16 cellular contexts compared by ENCODE assay signal in the genomic region with DNA sequence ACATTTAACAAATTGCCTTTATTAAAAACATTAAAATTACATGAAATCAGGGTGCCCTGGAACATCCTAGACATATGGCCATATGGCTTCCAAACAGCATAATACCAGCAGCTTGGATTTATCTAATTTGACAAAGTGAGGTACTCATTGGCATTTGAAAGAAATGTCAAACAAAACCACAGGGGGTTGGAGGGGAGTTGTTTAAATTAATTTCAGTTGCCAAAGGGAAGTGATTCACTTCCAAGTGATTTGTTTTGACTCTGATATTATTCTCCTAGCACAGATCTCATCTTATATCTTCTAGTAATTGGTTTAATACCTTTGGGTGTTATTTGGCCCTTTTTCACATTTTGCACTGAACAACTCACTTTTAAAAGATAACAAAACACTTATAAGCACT. TPM values are rescaled to one million over a fixed set of nuclear protein-coding genes. Genes with fewer than 3 reads are reported as not detected.
A peak's percentile ranks its signal among the peaks of the same experiment; 100 is the strongest.
DNase-seq lines count a peak whose midpoint lies in the region; ATAC-seq, FAIRE-seq and TF ChIP-seq lines count a peak whose summit lies in the region.
"Had no signal": no experiment of that assay in that cellular context is flagged by ENCODE, and none has a peak within 500 bp of the region (broad histone marks: within the 10 kb centered on the region; RNA-seq: fewer than 3 reads in every experiment).

No MANE protein-coding gene starts in this region.

- H3K36me3 ChIP-seq in bronchial epithelial cell (ENCODE audit: control insufficient read depth, insufficient read depth, low read length): no peaks in the 10 kb centered on the region

- FAIRE-seq in bronchial epithelial cell (lab: Jason Lieb, UNC): no peak
- FAIRE-seq: H1 had no signal

- peaks cover 0 to 5% of the 10 kb centered on the region in 2 donors for H3K9me3 Mint-ChIP-seq in activated naive CD4-positive, alpha-beta T cell treated with anti-CD3 and anti-CD28 coated beads, Interleukin-2, amount 50 U/mL, for 72 hours
- H3K9me3 Mint-ChIP-seq: dendritic cell treated with granulocyte-macrophage colony-stimulating factor and Interleukin-4, amounts not matched to agents 40 ng/mL and 50 ng/mL, for 4 days had no signal

- no peak overlapping the region for H3K4me3 ChIP-seq in bronchial epithelial cell (ENCODE audit: low read depth, low read length)

- TF ChIP-seq CTCF in bronchial epithelial cell (IDR thresholded peaks at IDR 0.05; ENCODE audit: insufficient read depth, low read length, severe bottlenecking): no peak

- peaks cover 6% of the 10 kb centered on the region in 2 donors for H3K36me3 Mint-ChIP-seq in activated naive CD4-positive, alpha-beta T cell treated with anti-CD3 and anti-CD28 coated beads, Interleukin-2, amount 50 U/mL, for 72 hours
- H3K36me3 Mint-ChIP-seq: naive B cell had no signal

- peak; percentile 31 to 45 for ATAC-seq in activated naive CD4-positive, alpha-beta T cell treated with anti-CD3 and anti-CD28 coated beads, Interleukin-2, amount 50 U/mL, for 72 hours
- ATAC-seq in stimulated activated naive CD8-positive, alpha-beta T cell treated with anti-CD3 and anti-CD28 coated beads, Interleukin-15, Interleukin-2, amounts not matched to agents 100 U/mL and 50 U/mL, for 24 hours: peak; percentile 57
- ATAC-seq: esophagus mucosa, left ventricle myocardium superior had no signal

- H3K27ac Mint-ChIP-seq in activated naive CD4-positive, alpha-beta T cell treated with anti-CD3 and anti-CD28 coated beads, Interleukin-2, amount 50 U/mL, for 72 hours: no peak overlapping the region
- H3K27ac Mint-ChIP-seq: dendritic cell treated with granulocyte-macrophage colony-stimulating factor and Interleukin-4, amounts not matched to agents 40 ng/mL and 50 ng/mL, for 4 days; naive B cell had no signal

- no peak overlapping the region for H3K27ac ChIP-seq in substantia nigra (ENCODE audit: low read depth, low read length, poor library complexity, severe bottlenecking)

- no peaks in the 10 kb centered on the region for H3K27me3 ChIP-seq in bronchial epithelial cell (ENCODE audit: control insufficient read depth, insufficient read depth, low read length)

- no peak for DNase-seq in activated naive CD4-positive, alpha-beta T cell treated with anti-CD3 and anti-CD28 coated beads, Interleukin-2, amount 50 U/mL, for 72 hours (ENCODE audit: low spot score in 2 of 2)
- DNase-seq in activated naive CD4-positive, alpha-beta T cell treated with Interleukin-2 at 50 U/mL for 16 hours: no peak
- DNase-seq in NCI-H446 (lab: John Stamatoyannopoulos, UW): peak; percentile 85 to 88
- peak; percentile 16 for DNase-seq in bronchial epithelial cell (ENCODE audit: low read depth)
- no peak for DNase-seq in stimulated activated naive CD8-positive, alpha-beta T cell treated with anti-CD3 and anti-CD28 coated beads, Interleukin-15, Interleukin-2, amounts not matched to agents 100 U/mL and 50 U/mL, for 24 hours
- DNase-seq in NK-92 treated with Interleukin-12 subunit alpha and Interleukin-12 subunit beta, amount 100 ng/mL, for 24 hours (lab: John Stamatoyannopoulos, UW): no peak
- DNase-seq in substantia nigra (lab: John Stamatoyannopoulos, UW): no peak
- DNase-seq in pons (ENCODE audit: low spot score): no peak
- DNase-seq: Caco-2, KBM-7, left ventricle myocardium superior, naive B cell, NCI-H1436 treated with DMSO at 0.1 percent for 48 hours had no signal

RNA-seq across cellular contexts. Expression of gene POU2F1, which starts 24.5 kb away (rescaled TPM):
- 10 to 100 TPM; 32.0 to 32.1 TPM for total RNA-seq in activated naive CD4-positive, alpha-beta T cell treated with anti-CD3 and anti-CD28 coated beads, Interleukin-2, amount 50 U/mL, for 72 hours
- total RNA-seq in bronchial epithelial cell: 3.9 and 5.1 TPM in 2 replicates

Comparison
In these comparisons a context has a peak if more than half of its experiments do, and no peak if none do; other contexts are left out.
1. DNase-seq: peak in NCI-H446 (2 of 2) and bronchial epithelial cell (single experiment); none in activated naive CD4-positive, alpha-beta T cell treated with anti-CD3 and anti-CD28 coated beads, Interleukin-2, amount 50 U/mL, for 72 hours (0 of 2), activated naive CD4-positive, alpha-beta T cell treated with Interleukin-2 at 50 U/mL for 16 hours (single experiment), stimulated activated naive CD8-positive, alpha-beta T cell treated with anti-CD3 and anti-CD28 coated beads, Interleukin-15, Interleukin-2, amounts not matched to agents 100 U/mL and 50 U/mL, for 24 hours (single experiment), NK-92 treated with Interleukin-12 subunit alpha and Interleukin-12 subunit beta, amount 100 ng/mL, for 24 hours (single experiment), substantia nigra (0 of 49) and pons (single experiment).